ENCODE assay signal across 24 cellular contexts in the genomic region with DNA sequence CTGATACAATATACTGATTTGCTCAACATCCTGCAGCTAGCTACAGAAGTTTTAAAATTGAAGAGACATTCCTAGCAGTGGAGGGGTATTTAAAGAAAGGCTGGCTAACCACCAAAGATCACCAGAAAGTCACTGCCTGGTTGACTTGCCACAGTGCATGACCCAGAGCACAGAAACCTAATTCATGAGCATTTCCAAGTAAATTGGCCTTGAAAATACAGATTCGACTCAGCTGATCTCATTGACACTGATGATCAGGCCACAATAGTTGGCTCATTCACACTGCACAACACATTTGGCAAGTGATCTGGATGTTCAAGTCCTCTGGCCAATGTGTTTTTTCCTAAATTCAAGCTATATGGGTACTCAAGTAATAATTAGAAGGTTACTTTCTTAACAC. TPM values are rescaled to one million over a fixed set of nuclear protein-coding genes. Genes with fewer than 3 reads are reported as not detected.
"Had no signal": no experiment of that assay in that cellular context is flagged by ENCODE, and none has a peak within 500 bp of the region (broad histone marks: within the 10 kb centered on the region; RNA-seq: fewer than 3 reads in every experiment).

No MANE protein-coding gene starts in this region.

- H3K27me3 ChIP-seq: dorsolateral prefrontal cortex, esophagus muscularis mucosa, foreskin keratinocyte, neural progenitor cell, tibial nerve, upper lobe of right lung, uterus had no signal

- H3K36me3 Mint-ChIP-seq: naive thymus-derived CD4-positive, alpha-beta T cell; neural progenitor cell had no signal

- ATAC-seq: foreskin keratinocyte; naive thymus-derived CD4-positive, alpha-beta T cell; right cardiac atrium; upper lobe of right lung had no signal

- H3K9me3 Mint-ChIP-seq: mesothelial cell of epicardium; naive thymus-derived CD4-positive, alpha-beta T cell; nephron; neural progenitor cell had no signal

- DNase-seq: central memory CD4-positive, alpha-beta T cell; dorsolateral prefrontal cortex; effector CD4-positive, alpha-beta T cell; foreskin keratinocyte; mesenchymal stem cell; naive thymus-derived CD4-positive, alpha-beta T cell; right cardiac atrium; stimulated activated CD4-positive, alpha-beta T cell treated with anti-CD3 and anti-CD28 coated beads, Interleukin-15, amount 100 ng/mL, for 24 hours; stimulated activated CD4-positive, alpha-beta T cell treated with anti-CD3 and anti-CD28 coated beads, Interleukin-2, amount 100 ng/mL, for 48 hours; stimulated activated naive CD4-positive, alpha-beta T cell; substantia nigra; upper lobe of right lung; uterus had no signal

- H3K27ac Mint-ChIP-seq: mesothelial cell of epicardium; naive thymus-derived CD4-positive, alpha-beta T cell; nephron; neural progenitor cell had no signal

- H3K4me3 ChIP-seq: dorsolateral prefrontal cortex, esophagus muscularis mucosa, lung, neural progenitor cell, prostate gland, skin epidermis, thoracic aorta, tibial nerve, upper lobe of right lung, uterus had no signal

- H3K4me3 Mint-ChIP-seq: mesothelial cell of epicardium; naive thymus-derived CD4-positive, alpha-beta T cell; nephron; neural progenitor cell had no signal

- H3K36me3 ChIP-seq: neural progenitor cell, prostate gland, uterus had no signal

- H3K4me1 Mint-ChIP-seq: mesothelial cell of epicardium; naive thymus-derived CD4-positive, alpha-beta T cell; nephron; neural progenitor cell had no signal

- FAIRE-seq: colon, keratinocyte had no signal

RNA-seq across cellular contexts. Expression of gene CYP39A1, which starts 21.8 kb away (rescaled TPM):
- total RNA-seq: naive thymus-derived CD4-positive, alpha-beta T cell had no signal
